8 cellular contexts compared by ENCODE assay signal in genomic region chr16:2512920-2513404, GRCh38. TPM values are rescaled to one million over a fixed set of nuclear protein-coding genes. Genes with fewer than 3 reads are reported as not detected.
DNase-seq lines count a peak whose midpoint lies in the region; ATAC-seq lines count a peak whose summit lies in the region.

No MANE protein-coding gene starts in this region.

- peak; percentile 1 for ATAC-seq in HG03135 (IDR thresholded peaks at IDR 0.05; ENCODE audit: unreplicated experiment)
- ATAC-seq in GM19023 (IDR thresholded peaks at IDR 0.05; ENCODE audit: unreplicated experiment): no peak

- peaks cover 13% of the 10 kb centered on the region for H3K36me3 Mint-ChIP-seq in activated T-helper 2 cell treated with anti-CD3 and anti-CD28 coated beads, Interferon-gamma antibody, Interleukin-2, Interleukin-4, amounts not matched to agents 10 μg/mL and 5 μg/mL and 100 μg/mL, durations not matched to agents 14 hours and 24 hours and 36 hours (ENCODE audit: low read depth)

- peaks cover 29% of the 10 kb centered on the region for H3K4me1 Mint-ChIP-seq in activated T-helper 2 cell treated with anti-CD3 and anti-CD28 coated beads, Interferon-gamma antibody, Interleukin-2, Interleukin-4, amounts not matched to agents 10 μg/mL and 5 μg/mL and 100 μg/mL, durations not matched to agents 14 hours and 24 hours and 36 hours (ENCODE audit: low read depth)

- intact Hi-C loops in activated T-helper 2 cell treated with anti-CD3 and anti-CD28 coated beads, Interferon-gamma antibody, Interleukin-2, Interleukin-4, amounts not matched to agents 10 μg/mL and 5 μg/mL and 100 μg/mL, durations not matched to agents 14 hours and 24 hours and 36 hours (cut with micrococcal nuclease): loop anchor here (2.0 to 10.0 kb wide), 6 partner anchors 20 to 358 kb away; partner anchors contain the start of genes ABCA3, CCNF, E4F1 and RNPS1

- H3K4me3 Mint-ChIP-seq in activated T-helper 2 cell treated with anti-CD3 and anti-CD28 coated beads, Interferon-gamma antibody, Interleukin-2, Interleukin-4, amounts not matched to agents 10 μg/mL and 5 μg/mL and 100 μg/mL, durations not matched to agents 14 hours and 24 hours and 36 hours (ENCODE audit: low read depth): peak overlapping the region; percentile 74

- peak; percentile 22 for DNase-seq in DMS79 (lab: John Stamatoyannopoulos, UW)
- DNase-seq in activated T-helper 2 cell treated with anti-CD3 and anti-CD28 coated beads, Interferon-gamma antibody, Interleukin-2, Interleukin-4, amounts not matched to agents 10 μg/mL and 5 μg/mL and 100 μg/mL, durations not matched to agents 14 hours and 24 hours and 36 hours (ENCODE audit: low spot score): no peak
- DNase-seq in iPS-NIHi11 (ENCODE audit: low spot score): peak; percentile 63
- peak in 2 of 49 donors; percentile 63 for DNase-seq in substantia nigra (lab: John Stamatoyannopoulos, UW)
- no peak for DNase-seq in effector CD4-positive, alpha-beta T cell
- DNase-seq in DMS153 treated with DMSO at 0.1 percent for 48 hours (lab: John Stamatoyannopoulos, UW; ENCODE audit: unreplicated experiment): no peak

- H3K27me3 Mint-ChIP-seq in activated T-helper 2 cell treated with anti-CD3 and anti-CD28 coated beads, Interferon-gamma antibody, Interleukin-2, Interleukin-4, amounts not matched to agents 10 μg/mL and 5 μg/mL and 100 μg/mL, durations not matched to agents 14 hours and 24 hours and 36 hours (ENCODE audit: low read depth): no peaks in the 10 kb centered on the region

- peak overlapping the region; percentile 80 for H3K27ac Mint-ChIP-seq in activated T-helper 2 cell treated with anti-CD3 and anti-CD28 coated beads, Interferon-gamma antibody, Interleukin-2, Interleukin-4, amounts not matched to agents 10 μg/mL and 5 μg/mL and 100 μg/mL, durations not matched to agents 14 hours and 24 hours and 36 hours

- peak overlapping the region; percentile 96 for H3K27ac ChIP-seq in substantia nigra (ENCODE audit: low read depth, low read length, poor library complexity, severe bottlenecking)

- H3K9me3 Mint-ChIP-seq in activated T-helper 2 cell treated with anti-CD3 and anti-CD28 coated beads, Interferon-gamma antibody, Interleukin-2, Interleukin-4, amounts not matched to agents 10 μg/mL and 5 μg/mL and 100 μg/mL, durations not matched to agents 14 hours and 24 hours and 36 hours: no peaks in the 10 kb centered on the region

RNA-seq across cellular contexts. Expression of gene ATP6V0C, which starts 0.8 kb away (rescaled TPM):
- total RNA-seq in activated T-helper 2 cell treated with anti-CD3 and anti-CD28 coated beads, Interferon-gamma antibody, Interleukin-2, Interleukin-4, amounts not matched to agents 10 μg/mL and 5 μg/mL and 100 μg/mL, durations not matched to agents 14 hours and 24 hours and 36 hours: 114 and 119 TPM in 2 replicates

RNA-seq across cellular contexts. Expression of gene AMDHD2, which starts 7.2 kb away (rescaled TPM):
- 29.3 and 30.1 TPM in 2 replicates for total RNA-seq in activated T-helper 2 cell treated with anti-CD3 and anti-CD28 coated beads, Interferon-gamma antibody, Interleukin-2, Interleukin-4, amounts not matched to agents 10 μg/mL and 5 μg/mL and 100 μg/mL, durations not matched to agents 14 hours and 24 hours and 36 hours

RNA-seq across cellular contexts. Expression of gene CEMP1, which starts 18.2 kb away (rescaled TPM):
- total RNA-seq in activated T-helper 2 cell treated with anti-CD3 and anti-CD28 coated beads, Interferon-gamma antibody, Interleukin-2, Interleukin-4, amounts not matched to agents 10 μg/mL and 5 μg/mL and 100 μg/mL, durations not matched to agents 14 hours and 24 hours and 36 hours: 0.25 TPM in 1 of 2 replicates, not detected in the other

RNA-seq across cellular contexts. Expression of gene PDPK1, which starts 24.9 kb away (rescaled TPM):
- 45.7 and 48.5 TPM in 2 replicates for total RNA-seq in activated T-helper 2 cell treated with anti-CD3 and anti-CD28 coated beads, Interferon-gamma antibody, Interleukin-2, Interleukin-4, amounts not matched to agents 10 μg/mL and 5 μg/mL and 100 μg/mL, durations not matched to agents 14 hours and 24 hours and 36 hours

RNA-seq across cellular contexts. Expression of gene TBC1D24, which starts 38.0 kb away (rescaled TPM):
- total RNA-seq in activated T-helper 2 cell treated with anti-CD3 and anti-CD28 coated beads, Interferon-gamma antibody, Interleukin-2, Interleukin-4, amounts not matched to agents 10 μg/mL and 5 μg/mL and 100 μg/mL, durations not matched to agents 14 hours and 24 hours and 36 hours: 19.6 and 21.4 TPM in 2 replicates

Comparison
In these comparisons a context has a peak if more than half of its experiments do, and no peak if none do; other contexts are left out.
1. DNase-seq: peak in DMS79 (single experiment) and iPS-NIHi11 (single experiment); none in activated T-helper 2 cell treated with anti-CD3 and anti-CD28 coated beads, Interferon-gamma antibody, Interleukin-2, Interleukin-4, amounts not matched to agents 10 μg/mL and 5 μg/mL and 100 μg/mL, durations not matched to agents 14 hours and 24 hours and 36 hours (single experiment), effector CD4-positive, alpha-beta T cell (single experiment) and DMS153 treated with DMSO at 0.1 percent for 48 hours (single experiment).